In the genomic region with DNA sequence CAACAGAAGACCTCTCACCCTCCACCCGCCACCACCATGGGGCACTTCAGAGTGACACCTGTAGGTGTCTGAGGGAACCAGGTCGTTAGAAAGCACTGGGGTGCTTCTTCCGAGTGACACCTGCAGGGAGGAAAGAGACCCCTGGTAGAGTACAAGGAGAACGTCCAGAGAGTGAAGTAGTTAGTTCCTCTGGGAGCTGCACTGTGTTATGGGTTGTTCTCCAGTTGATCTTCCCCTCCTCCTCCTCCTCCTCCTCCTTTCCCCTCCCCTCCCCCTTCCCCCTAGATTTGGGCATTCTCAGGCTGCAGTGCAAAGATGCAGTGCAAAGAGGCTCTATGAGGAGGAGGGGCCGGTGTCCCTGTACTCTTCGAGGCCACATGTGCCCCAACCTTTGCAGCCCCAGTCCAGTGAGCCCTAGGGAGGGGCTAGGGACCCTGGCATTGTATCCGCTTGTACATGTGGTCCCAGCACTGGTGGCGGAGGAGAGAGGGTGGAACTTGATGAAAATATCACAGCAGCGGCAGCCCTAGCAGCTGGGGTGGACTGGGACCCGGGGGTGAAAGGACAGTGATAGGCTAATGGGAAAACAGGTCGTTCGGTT, we compare ENCODE assay signal across 8 cellular contexts. TPM values are rescaled to one million over a fixed set of nuclear protein-coding genes. Genes with fewer than 3 reads are reported as not detected.
DNase-seq lines count a peak whose midpoint lies in the region; ATAC-seq and TF ChIP-seq lines count a peak whose summit lies in the region.

No MANE protein-coding gene starts in this region.

- peak overlapping the region; percentile 2 for H2BK15ac ChIP-seq in mesenchymal stem cell (ENCODE audit: low read depth, poor library complexity, severe bottlenecking)

- H3K27me3 ChIP-seq in cardiac muscle cell (no peaks in the 10 kb centered on the region), body of pancreas (no peaks in the 10 kb centered on the region), mesenchymal stem cell (ENCODE audit: control insufficient read depth in 1 of 2, insufficient read depth in 1 of 2, low read length in 2 of 2) (no peaks in the 10 kb centered on the region)

- peak overlapping the region; percentile 84 for H2AK5ac ChIP-seq in mesenchymal stem cell (ENCODE audit: low read length, severe bottlenecking)

- peaks cover 11% of the 10 kb centered on the region for H3K4me1 ChIP-seq in cardiac muscle cell (ENCODE audit: low read depth)
- peaks cover 36% of the 10 kb centered on the region for H3K4me1 ChIP-seq in body of pancreas
- peaks cover 29% of the 10 kb centered on the region for H3K4me1 ChIP-seq in mesenchymal stem cell (ENCODE audit: control insufficient read depth, insufficient read depth, low read depth, low read length)
- no peaks in the 10 kb centered on the region for H3K4me1 ChIP-seq in urinary bladder (ENCODE audit: insufficient read depth)

- H2BK120ac ChIP-seq in mesenchymal stem cell (ENCODE audit: low read depth, low read length), result no peak overlapping the region

- H3K23ac ChIP-seq in mesenchymal stem cell (ENCODE audit: low read length in 2 of 2), result peak overlapping the region in 1 of 2 experiments; percentile 89

- H3K9me3 ChIP-seq in cardiac muscle cell (ENCODE audit: low read depth) (no peaks in the 10 kb centered on the region), body of pancreas (no peaks in the 10 kb centered on the region), mesenchymal stem cell (ENCODE audit: control insufficient read depth, low read length) (no peaks in the 10 kb centered on the region)

- intact Hi-C loops in left cardiac atrium (cut with DNase I) (loop anchor here in 1 of 2 donors (2.0 kb wide), 1 partner anchor 15 kb away; no protein-coding TSS in a partner anchor), body of pancreas (cut with DNase I) (no loop called here)

- H3K9ac ChIP-seq in mesenchymal stem cell (ENCODE audit: low read length), result peak overlapping the region; percentile 97

- H2BK5ac ChIP-seq in mesenchymal stem cell (ENCODE audit: low read depth, low read length, poor library complexity, severe bottlenecking), result no peak overlapping the region

- no peak overlapping the region for H4K91ac ChIP-seq in mesenchymal stem cell (ENCODE audit: low read length)

- H3K4ac ChIP-seq in mesenchymal stem cell (ENCODE audit: low read depth in 1 of 2, low read length in 2 of 2), result peak overlapping the region; percentile 49 to 94

- peak overlapping the region; percentile 76 for H3K4me3 ChIP-seq in cardiac muscle cell
- peak overlapping the region; percentile 28 to 35 for H3K4me3 ChIP-seq in body of pancreas
- peak overlapping the region; percentile 68 to 94 for H3K4me3 ChIP-seq in mesenchymal stem cell (ENCODE audit: insufficient read depth in 1 of 2, low read depth in 1 of 2, low read length in 2 of 2)
- H3K4me3 ChIP-seq in urinary bladder (ENCODE audit: low read depth, low read length), result peak overlapping the region; percentile 58

- WGBS in body of pancreas, 2 donors, result 40 to 44% methylated on average over 12 of the region's 12 CpGs
- 79% methylated on average over 6 of the region's 12 CpGs for WGBS in mesenchymal stem cell
- 44% methylated on average over 12 of the region's 12 CpGs for WGBS in urinary bladder

- H2AFZ ChIP-seq in mesenchymal stem cell (ENCODE audit: low read depth, low read length), result peak overlapping the region; percentile 18

- peak overlapping the region; percentile 51 for H4K8ac ChIP-seq in mesenchymal stem cell (ENCODE audit: low read length)

- no peak for TF ChIP-seq POLR2A in body of pancreas (IDR thresholded peaks at IDR 0.05)

- ATAC-seq in left cardiac atrium (no peak), body of pancreas (no peak)

- peak overlapping the region; percentile 65 for H3K4me2 ChIP-seq in mesenchymal stem cell (ENCODE audit: low read length, poor library complexity, severe bottlenecking)

- H2BK12ac ChIP-seq in mesenchymal stem cell (ENCODE audit: low read length in 2 of 2), result peak overlapping the region; percentile 30 to 90

- TF ChIP-seq CTCF in cardiac muscle cell (IDR thresholded peaks at IDR 0.05; ENCODE audit: low read depth, low read length) (no peak), body of pancreas (IDR thresholded peaks at IDR 0.05) (peak in 2 of 7 experiments; percentile 14 to 32)

- H3K18ac ChIP-seq in mesenchymal stem cell (ENCODE audit: low read depth in 1 of 2, low read length in 2 of 2), result peak overlapping the region; percentile 45 to 91

- DNase-seq in cardiac muscle cell (ENCODE audit: low read depth in 1 of 2, low spot score in 1 of 2) (no peak), left cardiac atrium (no peak), body of pancreas (peak in 1 of 4 donors; percentile 13), mesenchymal stem cell (no peak), NCI-H2196 treated with DMSO at 0.1 percent for 48 hours (lab: John Stamatoyannopoulos, UW; ENCODE audit: unreplicated experiment) (no peak), AG20443 (ENCODE audit: low spot score) (no peak), epidermal melanocyte (ENCODE audit: insufficient read length, low spot score) (no peak)

- H3K27ac ChIP-seq in cardiac muscle cell (peak overlapping the region; percentile 97), body of pancreas (peak overlapping the region; percentile 95 to 99 (median 96)), mesenchymal stem cell (ENCODE audit: low read length, poor library complexity, severe bottlenecking) (peak overlapping the region; percentile 85), urinary bladder (ENCODE audit: low read depth) (peak overlapping the region; percentile 88)

- peaks cover 20% of the 10 kb centered on the region for H3K36me3 ChIP-seq in cardiac muscle cell
- H3K36me3 ChIP-seq in body of pancreas (replicated peaks in 1 of 2; ENCODE audit: insufficient read depth in 1 of 2, low read depth in 2 of 2), result peaks cover 0 to 21% of the 10 kb centered on the region in 2 donors
- peaks cover 44 to 48% of the 10 kb centered on the region in 2 experiments for H3K36me3 ChIP-seq in mesenchymal stem cell (ENCODE audit: control insufficient read depth in 1 of 2, insufficient read depth in 2 of 2, low read depth in 1 of 2, low read length in 2 of 2)
- H3K36me3 ChIP-seq in urinary bladder (ENCODE audit: insufficient read depth), result peaks cover 4% of the 10 kb centered on the region

- peak overlapping the region in 1 of 2 experiments; percentile 68 for H3K14ac ChIP-seq in mesenchymal stem cell (ENCODE audit: low read length in 2 of 2)

- H3K79me1 ChIP-seq in mesenchymal stem cell (replicated peaks; ENCODE audit: low read length, poor library complexity, severe bottlenecking), result peaks cover 17% of the 10 kb centered on the region

RNA-seq across cellular contexts. Expression of a gene that starts 0.8 kb away (rescaled TPM):
- total RNA-seq in cardiac muscle cell (182 and 223 TPM in 2 replicates), left cardiac atrium (10 to 100 TPM; 43.7 to 63.6 TPM), body of pancreas (10 to 100 TPM; 60.3 to 68.0 TPM), urinary bladder (38.7 TPM)
- polyA plus RNA-seq in cardiac muscle cell (60.6 and 61.0 TPM in 2 replicates), urinary bladder (76.9 TPM)
- 32.5 TPM for polyA plus RNA-seq in mesenchymal stem cell (2013, experiment 1 of 2)
- polyA plus RNA-seq in mesenchymal stem cell (2013, experiment 2 of 2), result 34.8 TPM

RNA-seq across cellular contexts. Expression of a gene that starts 26.3 kb away (rescaled TPM):
- total RNA-seq in cardiac muscle cell (1.6 and 2.6 TPM in 2 replicates), left cardiac atrium (10 to 100 TPM; 42.1 to 72.9 TPM), body of pancreas (10 to 100 TPM; 17.8 to 20.2 TPM), urinary bladder (4.8 TPM)
- polyA plus RNA-seq in cardiac muscle cell (2.3 and 6.5 TPM in 2 replicates), urinary bladder (41.9 TPM)
- polyA plus RNA-seq in mesenchymal stem cell (2013, experiment 1 of 2), result 11.2 TPM
- polyA plus RNA-seq in mesenchymal stem cell (2013, experiment 2 of 2), result 9.3 TPM

RNA-seq across cellular contexts. Expression of a gene that starts 27.0 kb away (rescaled TPM):
- total RNA-seq in cardiac muscle cell (not detected in 2 replicates), left cardiac atrium (not detected), body of pancreas (not detected), urinary bladder (not detected)
- polyA plus RNA-seq in cardiac muscle cell (not detected in 2 replicates), urinary bladder (not detected)
- polyA plus RNA-seq in mesenchymal stem cell (2013, experiment 1 of 2), result not detected
- polyA plus RNA-seq in mesenchymal stem cell (2013, experiment 2 of 2), result not detected

RNA-seq across cellular contexts. Expression of a gene that starts 29.2 kb away (rescaled TPM):
- total RNA-seq in cardiac muscle cell (0.36 and 1.2 TPM in 2 replicates), left cardiac atrium (not detected), body of pancreas (10 to 100 TPM; 18.7 to 19.8 TPM), urinary bladder (1.0 TPM)
- polyA plus RNA-seq in cardiac muscle cell (0.22 and 1.4 TPM in 2 replicates), urinary bladder (2.1 TPM)
- polyA plus RNA-seq in mesenchymal stem cell (2013, experiment 1 of 2), result 0.36 TPM
- 0.47 TPM for polyA plus RNA-seq in mesenchymal stem cell (2013, experiment 2 of 2)

RNA-seq across cellular contexts. Expression of a gene that starts 34.7 kb away (rescaled TPM):
- 28.5 and 31.6 TPM in 2 replicates for total RNA-seq in cardiac muscle cell
- 12.1 and 15.8 TPM in 2 replicates for polyA plus RNA-seq in cardiac muscle cell
- total RNA-seq in left cardiac atrium, result 10 to 100 TPM; 15.6 to 17.4 TPM
- 10 to 100 TPM in 1 of 2 donors, 1 to 10 TPM in 1; 8.0 to 16.8 TPM for total RNA-seq in body of pancreas
- 17.1 TPM for polyA plus RNA-seq in mesenchymal stem cell (2013, experiment 1 of 2)
- 15.8 TPM for polyA plus RNA-seq in mesenchymal stem cell (2013, experiment 2 of 2)
- total RNA-seq in urinary bladder, result 11.2 TPM
- polyA plus RNA-seq in urinary bladder, result 36.3 TPM
